12 cellular contexts compared by ENCODE assay signal in genomic region chr16:56226187-56226586, GRCh38. TPM values are rescaled to one million over a fixed set of nuclear protein-coding genes. Genes with fewer than 3 reads are reported as not detected.
DNase-seq lines count a peak whose midpoint lies in the region; ATAC-seq and TF ChIP-seq lines count a peak whose summit lies in the region.
"Had no signal": no experiment of that assay in that cellular context is flagged by ENCODE, and none has a peak within 500 bp of the region (broad histone marks: within the 10 kb centered on the region; RNA-seq: fewer than 3 reads in every experiment).

No MANE protein-coding gene starts in this region.

- peaks cover 2% of the 10 kb centered on the region for H3K36me3 Mint-ChIP-seq in activated CD4-positive, alpha-beta T cell treated with anti-CD3 and anti-CD28 coated beads, Interleukin-2, amount 10 ng/mL, durations not matched to agents 7 days and 5 days (ENCODE audit: low read depth)

- CTCF ChIA-PET in activated CD4-positive, alpha-beta T cell treated with anti-CD3 and anti-CD28 coated beads, Interleukin-2, amount 10 ng/mL, durations not matched to agents 7 days and 5 days (lab: Charles Lee), result interaction anchor here (0.9 to 1.6 kb wide), 2 partner anchors 11 to 26 kb away, joined by 3 to 7 read pairs; no protein-coding TSS in a partner anchor

- POLR2A ChIA-PET in activated CD4-positive, alpha-beta T cell treated with anti-CD3 and anti-CD28 coated beads, Interleukin-2, amount 10 ng/mL, durations not matched to agents 7 days and 5 days (lab: Charles Lee), result no interaction called here

- no peak overlapping the region for H3K4me3 ChIP-seq in fibroblast of mammary gland (ENCODE audit: control insufficient read depth, low read depth, low read length)
- H3K4me3 ChIP-seq: PC-9, spleen had no signal

- peaks cover 14% of the 10 kb centered on the region for H3K27me3 Mint-ChIP-seq in activated CD4-positive, alpha-beta T cell treated with anti-CD3 and anti-CD28 coated beads, Interleukin-2, amount 10 ng/mL, durations not matched to agents 7 days and 5 days
- peaks cover 16% of the 10 kb centered on the region for H3K27me3 Mint-ChIP-seq in stimulated activated naive CD8-positive, alpha-beta T cell treated with anti-CD3 and anti-CD28 coated beads, Interleukin-15, amount 100 ng/mL, for 72 hours

- TF ChIP-seq CTCF in fibroblast of mammary gland (conservative IDR thresholded peaks at IDR 0.05; ENCODE audit: control insufficient read depth, insufficient read depth, low read depth, low read length), result no peak

- peaks cover 7% of the 10 kb centered on the region for H3K9me3 Mint-ChIP-seq in activated CD4-positive, alpha-beta T cell treated with anti-CD3 and anti-CD28 coated beads, Interleukin-2, amount 10 ng/mL, durations not matched to agents 7 days and 5 days
- no peaks in the 10 kb centered on the region for H3K9me3 Mint-ChIP-seq in stimulated activated naive CD8-positive, alpha-beta T cell treated with anti-CD3 and anti-CD28 coated beads, Interleukin-15, amount 100 ng/mL, for 72 hours
- H3K9me3 Mint-ChIP-seq: activated T-helper 1 cell treated with anti-CD3 and anti-CD28 coated beads, Interleukin-12 subunit alpha, Interleukin-12 subunit beta, Interleukin-2, Interleukin-4 antibody, amounts not matched to agents 30 ng/mL and 10 ng/mL and 1 ng/mL, durations not matched to agents 14 hours and 24 hours and 36 hours had no signal

- ATAC-seq in stimulated activated naive CD8-positive, alpha-beta T cell treated with anti-CD3 and anti-CD28 coated beads, Interleukin-15, amount 100 ng/mL, for 72 hours, result peak; percentile 82
- no peak for ATAC-seq in HG02870 (IDR thresholded peaks at IDR 0.05; ENCODE audit: unreplicated experiment)

- H3K4me3 Mint-ChIP-seq in activated CD4-positive, alpha-beta T cell treated with anti-CD3 and anti-CD28 coated beads, Interleukin-2, amount 10 ng/mL, durations not matched to agents 7 days and 5 days, result peak overlapping the region; percentile 1
- no peak overlapping the region for H3K4me3 Mint-ChIP-seq in stimulated activated naive CD8-positive, alpha-beta T cell treated with anti-CD3 and anti-CD28 coated beads, Interleukin-15, amount 100 ng/mL, for 72 hours
- H3K4me3 Mint-ChIP-seq: activated T-helper 1 cell treated with anti-CD3 and anti-CD28 coated beads, Interleukin-12 subunit alpha, Interleukin-12 subunit beta, Interleukin-2, Interleukin-4 antibody, amounts not matched to agents 30 ng/mL and 10 ng/mL and 1 ng/mL, durations not matched to agents 14 hours and 24 hours and 36 hours had no signal

- H3K27ac Mint-ChIP-seq in activated CD4-positive, alpha-beta T cell treated with anti-CD3 and anti-CD28 coated beads, Interleukin-2, amount 10 ng/mL, durations not matched to agents 7 days and 5 days, result peak overlapping the region; percentile 73
- H3K27ac Mint-ChIP-seq in stimulated activated naive CD8-positive, alpha-beta T cell treated with anti-CD3 and anti-CD28 coated beads, Interleukin-15, amount 100 ng/mL, for 72 hours, result no peak overlapping the region
- H3K27ac Mint-ChIP-seq: activated T-helper 1 cell treated with anti-CD3 and anti-CD28 coated beads, Interleukin-12 subunit alpha, Interleukin-12 subunit beta, Interleukin-2, Interleukin-4 antibody, amounts not matched to agents 30 ng/mL and 10 ng/mL and 1 ng/mL, durations not matched to agents 14 hours and 24 hours and 36 hours had no signal

- peaks cover 41% of the 10 kb centered on the region for H3K4me1 Mint-ChIP-seq in activated CD4-positive, alpha-beta T cell treated with anti-CD3 and anti-CD28 coated beads, Interleukin-2, amount 10 ng/mL, durations not matched to agents 7 days and 5 days
- peaks cover 32% of the 10 kb centered on the region for H3K4me1 Mint-ChIP-seq in stimulated activated naive CD8-positive, alpha-beta T cell treated with anti-CD3 and anti-CD28 coated beads, Interleukin-15, amount 100 ng/mL, for 72 hours

- DNase-seq in activated CD4-positive, alpha-beta T cell treated with anti-CD3 and anti-CD28 coated beads, Interleukin-2, amount 10 ng/mL, durations not matched to agents 7 days and 5 days, result no peak
- DNase-seq in activated CD4-positive, alpha-beta T cell treated with anti-CD3 and anti-CD28 coated beads for 48 hours, result no peak
- DNase-seq in NCI-H69 (lab: John Stamatoyannopoulos, UW) (peak; percentile 28), fibroblast of mammary gland (ENCODE audit: low read depth) (peak; percentile 1), DMS79 (lab: John Stamatoyannopoulos, UW) (no peak)
- peak in 1 of 2 donors; percentile 26 for DNase-seq in stimulated activated naive CD8-positive, alpha-beta T cell treated with anti-CD3 and anti-CD28 coated beads, Interleukin-15, amount 100 ng/mL, for 72 hours
- no peak for DNase-seq in effector CD4-positive, alpha-beta T cell
- DNase-seq: ACHN, PC-9, spleen had no signal

RNA-seq across cellular contexts. Expression of gene GNAO1, which starts 34.9 kb away (rescaled TPM):
- total RNA-seq in activated CD4-positive, alpha-beta T cell treated with anti-CD3 and anti-CD28 coated beads, Interleukin-2, amount 10 ng/mL, durations not matched to agents 7 days and 5 days, result 1 to 10 TPM; 4.2 to 4.5 TPM

Comparison
In these comparisons a context has a peak if more than half of its experiments do, and no peak if none do; other contexts are left out.
1. DNase-seq: peak in NCI-H69 (single experiment) and fibroblast of mammary gland (single experiment); none in activated CD4-positive, alpha-beta T cell treated with anti-CD3 and anti-CD28 coated beads, Interleukin-2, amount 10 ng/mL, durations not matched to agents 7 days and 5 days (single experiment), activated CD4-positive, alpha-beta T cell treated with anti-CD3 and anti-CD28 coated beads for 48 hours (single experiment), effector CD4-positive, alpha-beta T cell (single experiment) and DMS79 (single experiment).